In genomic region chr2:10408649-10409579, GRCh38 we compare ENCODE assay signal across 8 cellular contexts. TPM values are rescaled to one million over a fixed set of nuclear protein-coding genes. Genes with fewer than 3 reads are reported as not detected.
A peak's percentile ranks its signal among the peaks of the same experiment; 100 is the strongest.
DNase-seq lines count a peak whose midpoint lies in the region; ATAC-seq and TF ChIP-seq lines count a peak whose summit lies in the region.

No MANE protein-coding gene starts in this region.

- H3K9me3 ChIP-seq in SU-DHL-6 (ENCODE audit: insufficient read depth, low read length): no peaks in the 10 kb centered on the region
- H3K9me3 ChIP-seq in heart left ventricle: no peaks in the 10 kb centered on the region

- no peaks in the 10 kb centered on the region for H3K27me3 Mint-ChIP-seq in activated naive CD8-positive, alpha-beta T cell treated with anti-CD3 and anti-CD28 coated beads, Interleukin-2, amount 10 ng/mL, durations not matched to agents 7 days and 5 days

- 28 to 35% (median 30%) methylated on average over 23 to 24 of the region's 24 CpGs for WGBS in heart left ventricle, 4 donors

- H3K4me3 ChIP-seq in GM12864 (ENCODE audit: low read depth, low read length): peak overlapping the region; percentile 24; the same call in 1 of the 2 replicates
- no peak overlapping the region for H3K4me3 ChIP-seq in SU-DHL-6 (ENCODE audit: insufficient read depth, low read length, poor library complexity, severe bottlenecking)
- peak overlapping the region in 1 of 12 donors; percentile 15 for H3K4me3 ChIP-seq in heart left ventricle

- no peaks in the 10 kb centered on the region for H3K79me2 ChIP-seq in SU-DHL-6 (ENCODE audit: insufficient read depth, low read length)

- peaks cover 7% of the 10 kb centered on the region for H3F3A ChIP-seq in SU-DHL-6 (ENCODE audit: insufficient read depth)

- H3K4me3 Mint-ChIP-seq in activated naive CD8-positive, alpha-beta T cell treated with anti-CD3 and anti-CD28 coated beads, Interleukin-2, amount 10 ng/mL, durations not matched to agents 7 days and 5 days: peak overlapping the region; percentile 86

- no peak overlapping the region for H2AFZ ChIP-seq in SU-DHL-6 (ENCODE audit: low read depth, low read length, severe bottlenecking)

- H4K20me1 ChIP-seq in SU-DHL-6 (ENCODE audit: low read depth, low read length): no peaks in the 10 kb centered on the region

- H3K27me3 ChIP-seq in SU-DHL-6 (ENCODE audit: low read length) (no peaks in the 10 kb centered on the region), heart left ventricle (no peaks in the 10 kb centered on the region)

- H3K27ac ChIP-seq in SU-DHL-6 (ENCODE audit: low read depth, low read length) (peak overlapping the region; percentile 87; the same call in 1 of the 2 replicates), heart left ventricle (peak overlapping the region in 10 of 12 donors; percentile 14 to 85 (median 46))

- H3K36me3 ChIP-seq in SU-DHL-6 (ENCODE audit: low read length) (no peaks in the 10 kb centered on the region), heart left ventricle (no peaks in the 10 kb centered on the region)

- H3K9ac ChIP-seq in SU-DHL-6 (ENCODE audit: low read length): no peak overlapping the region

- POLR2A ChIA-PET in activated naive CD8-positive, alpha-beta T cell treated with anti-CD3 and anti-CD28 coated beads, Interleukin-2, amount 10 ng/mL, durations not matched to agents 7 days and 5 days (lab: Charles Lee): interaction anchor here (0.6 to 5.4 kb wide), 13 partner anchors 23 to 330 kb away, joined by 3 to 31 read pairs (median 4); no protein-coding TSS in a partner anchor

- no peaks in the 10 kb centered on the region for H3K9me3 Mint-ChIP-seq in activated naive CD8-positive, alpha-beta T cell treated with anti-CD3 and anti-CD28 coated beads, Interleukin-2, amount 10 ng/mL, durations not matched to agents 7 days and 5 days

- H3K4me1 Mint-ChIP-seq in activated naive CD8-positive, alpha-beta T cell treated with anti-CD3 and anti-CD28 coated beads, Interleukin-2, amount 10 ng/mL, durations not matched to agents 7 days and 5 days: peaks cover 32% of the 10 kb centered on the region

- peak; percentile 59 for DNase-seq in GM12864 (ENCODE audit: low read depth)
- DNase-seq in NCI-H1105 (lab: John Stamatoyannopoulos, UW): peak; percentile 76
- peak; percentile 83 for DNase-seq in activated naive CD8-positive, alpha-beta T cell treated with anti-CD3 and anti-CD28 coated beads, Interleukin-2, amount 10 ng/mL, durations not matched to agents 7 days and 5 days
- peak; percentile 74 to 88 (median 80) for DNase-seq in heart left ventricle
- peak; percentile 57 for DNase-seq in putamen (ENCODE audit: low spot score)
- no peak for DNase-seq in OCI-M2 (lab: John Stamatoyannopoulos, UW; ENCODE audit: unreplicated experiment)

- H3K36me3 Mint-ChIP-seq in activated naive CD8-positive, alpha-beta T cell treated with anti-CD3 and anti-CD28 coated beads, Interleukin-2, amount 10 ng/mL, durations not matched to agents 7 days and 5 days: peaks cover 3% of the 10 kb centered on the region

- no peak for TF ChIP-seq POLR2A in heart left ventricle (IDR thresholded peaks at IDR 0.05)

- H3K9me2 ChIP-seq in SU-DHL-6 (replicated peaks; ENCODE audit: insufficient read depth, low read length): no peaks in the 10 kb centered on the region

- intact Hi-C loops in heart left ventricle (cut with DNase I): loop anchor here (1.0 to 10.0 kb wide), 17 partner anchors 74 to 287 kb away; partner anchors contain the start of genes HPCAL1 (in 5 of the 10) and RRM2 (in 1 of the 10)

- peak overlapping the region; percentile 95 for H3K27ac Mint-ChIP-seq in activated naive CD8-positive, alpha-beta T cell treated with anti-CD3 and anti-CD28 coated beads, Interleukin-2, amount 10 ng/mL, durations not matched to agents 7 days and 5 days

- ATAC-seq in HG02623 (IDR thresholded peaks at IDR 0.05; ENCODE audit: unreplicated experiment) (peak; percentile 47), heart left ventricle (peak; percentile 51 to 75 (median 62))
- ATAC-seq in activated naive CD8-positive, alpha-beta T cell treated with anti-CD3 and anti-CD28 coated beads, Interleukin-2, amount 10 ng/mL, durations not matched to agents 7 days and 5 days (ENCODE audit: low read depth): peak; percentile 72

- TF ChIP-seq CTCF in GM12864 (IDR thresholded peaks at IDR 0.05; ENCODE audit: low read depth, low read length, missing control alignments) (peak; percentile 99), SU-DHL-6 (IDR thresholded peaks at IDR 0.05; ENCODE audit: insufficient read depth, low read length, poor library complexity, severe bottlenecking) (peak; percentile 89), heart left ventricle (IDR thresholded peaks at IDR 0.05) (peak; percentile 89 to 98 (median 95))

- peak overlapping the region; percentile 49 for H3K4me2 ChIP-seq in SU-DHL-6 (ENCODE audit: low read depth, low read length, poor library complexity, severe bottlenecking)

- peaks cover 16 to 71% (median 54%) of the 10 kb centered on the region in 12 donors for H3K4me1 ChIP-seq in heart left ventricle

RNA-seq across cellular contexts. Expression of gene ODC1, which starts 39.2 kb away (rescaled TPM):
- total RNA-seq in activated naive CD8-positive, alpha-beta T cell treated with anti-CD3 and anti-CD28 coated beads, Interleukin-2, amount 10 ng/mL, durations not matched to agents 7 days and 5 days: 10 to 100 TPM; 42.0 to 43.8 TPM
- 10 to 100 TPM; 28.6 to 77.6 (median 48.2) TPM for total RNA-seq in heart left ventricle
- 100 to 1,000 TPM in 1 of 2 donors, 1 to 10 TPM in 1; 6.1 to 103 TPM for polyA plus RNA-seq in heart left ventricle
